In genomic region chr1:231027136-231027925, GRCh38 we compare ENCODE assay signal across 28 cellular contexts. TPM values are rescaled to one million over a fixed set of nuclear protein-coding genes. Genes with fewer than 3 reads are reported as not detected.
DNase-seq lines count a peak whose midpoint lies in the region; ATAC-seq and TF ChIP-seq lines count a peak whose summit lies in the region.
"Had no signal": no experiment of that assay in that cellular context is flagged by ENCODE, and none has a peak within 500 bp of the region (broad histone marks: within the 10 kb centered on the region; RNA-seq: fewer than 3 reads in every experiment).

No MANE protein-coding gene starts in this region.

- no peak overlapping the region for H3K4me3 Mint-ChIP-seq in neural crest cell
- H3K4me3 Mint-ChIP-seq: activated CD4-positive, alpha-beta memory T cell treated with anti-CD3 and anti-CD28 coated beads for 36 hours; activated naive CD4-positive, alpha-beta T cell treated with anti-CD3 and anti-CD28 coated beads, Interleukin-2, amount 10 ng/mL, durations not matched to agents 7 days and 5 days; activated T-cell treated with anti-CD3 and anti-CD28 coated beads, Interleukin-2, amount 50 U/mL, for 72 hours; stimulated activated effector memory CD8-positive, alpha-beta T cell treated with anti-CD3 and anti-CD28 coated beads, Interleukin-12 subunit alpha, Interleukin-12 subunit beta, amount 100 ng/mL, for 72 hours; T-helper 17 cell had no signal

- H3K4me1 ChIP-seq in BLaER1 (peaks cover 43% of the 10 kb centered on the region), esophagus muscularis mucosa (no peaks in the 10 kb centered on the region), PC-9 (replicated peaks; ENCODE audit: insufficient read depth) (no peaks in the 10 kb centered on the region)
- H3K4me1 ChIP-seq: A549 had no signal

- peaks cover 7% of the 10 kb centered on the region for H3K36me3 Mint-ChIP-seq in neural crest cell (ENCODE audit: low read depth)
- H3K36me3 Mint-ChIP-seq: activated naive CD4-positive, alpha-beta T cell treated with anti-CD3 and anti-CD28 coated beads, Interleukin-2, amount 10 ng/mL, durations not matched to agents 7 days and 5 days had no signal

- intact Hi-C loops in esophagus muscularis mucosa (cut with DNase I), result no loop called here
- intact Hi-C loops in PC-9 (cut with micrococcal nuclease; ENCODE audit: unreplicated experiment), result no loop called here

- H3K9me3 Mint-ChIP-seq in neural crest cell, result no peaks in the 10 kb centered on the region
- H3K9me3 Mint-ChIP-seq: activated CD4-positive, alpha-beta memory T cell treated with anti-CD3 and anti-CD28 coated beads for 36 hours; activated naive CD4-positive, alpha-beta T cell treated with anti-CD3 and anti-CD28 coated beads, Interleukin-2, amount 10 ng/mL, durations not matched to agents 7 days and 5 days; activated T-cell treated with anti-CD3 and anti-CD28 coated beads, Interleukin-2, amount 50 U/mL, for 72 hours; CD4-positive, alpha-beta memory T cell; stimulated activated effector memory CD8-positive, alpha-beta T cell treated with anti-CD3 and anti-CD28 coated beads, Interleukin-12 subunit alpha, Interleukin-12 subunit beta, amount 100 ng/mL, for 72 hours had no signal

- H4K20me1 ChIP-seq in BLaER1 (peaks cover 33% of the 10 kb centered on the region), PC-9 (ENCODE audit: insufficient read depth) (no peaks in the 10 kb centered on the region)

- peak overlapping the region; percentile 74; the same call in 1 of the 2 replicates for H3K4me2 ChIP-seq in BLaER1
- no peak overlapping the region for H3K4me2 ChIP-seq in PC-9
- H3K4me2 ChIP-seq: A549 had no signal

- no peaks in the 10 kb centered on the region for H3K9me3 ChIP-seq in BLaER1
- no peaks in the 10 kb centered on the region for H3K9me3 ChIP-seq in esophagus muscularis mucosa
- no peaks in the 10 kb centered on the region for H3K9me3 ChIP-seq in PC-9 (ENCODE audit: insufficient read depth, low read depth)
- H3K9me3 ChIP-seq: A549, left ventricle myocardium inferior, neutrophil had no signal

- TF ChIP-seq POLR2A in esophagus muscularis mucosa (IDR thresholded peaks at IDR 0.05; ENCODE audit: low read depth), result no peak

- ATAC-seq in left lobe of liver (no peak), HG02973 (IDR thresholded peaks at IDR 0.05; ENCODE audit: unreplicated experiment) (no peak)
- ATAC-seq: A549; activated CD4-positive, CD25-positive, alpha-beta regulatory T cell treated with anti-CD3 and anti-CD28 coated beads, Interleukin-2, amount 50 U/mL, for 24 hours; activated T-cell treated with anti-CD3 and anti-CD28 coated beads, Interleukin-2, amount 50 U/mL, for 72 hours; stimulated activated effector memory CD8-positive, alpha-beta T cell treated with anti-CD3 and anti-CD28 coated beads, Interleukin-12 subunit alpha, Interleukin-12 subunit beta, amount 100 ng/mL, for 72 hours; T-helper 17 cell had no signal

- no peak overlapping the region for H3K4me3 ChIP-seq in BLaER1
- H3K4me3 ChIP-seq in esophagus muscularis mucosa, result no peak overlapping the region
- H3K4me3 ChIP-seq in PC-9, result no peak overlapping the region
- H3K4me3 ChIP-seq: A549, left ventricle myocardium inferior had no signal

- no peaks in the 10 kb centered on the region for H3K79me2 ChIP-seq in PC-9 (ENCODE audit: low read depth)

- POLR2A ChIA-PET in PC-9 (lab: Charles Lee; ENCODE audit: unreplicated experiment), result no interaction called here

- H3K36me3 ChIP-seq in BLaER1 (peaks cover 11% of the 10 kb centered on the region; the same call in 1 of the 2 replicates), esophagus muscularis mucosa (no peaks in the 10 kb centered on the region), PC-9 (ENCODE audit: low read depth) (no peaks in the 10 kb centered on the region)
- H3K36me3 ChIP-seq: brain microvascular endothelial cell, left ventricle myocardium inferior, neutrophil had no signal

- no peak overlapping the region for H2AFZ ChIP-seq in PC-9

- H3K27ac ChIP-seq in BLaER1 (no peak overlapping the region), esophagus muscularis mucosa (replicated peaks in 1 of 4) (no peak overlapping the region), PC-9 (no peak overlapping the region)
- H3K27ac ChIP-seq: A549, brain microvascular endothelial cell, neutrophil had no signal

- TF ChIP-seq CTCF in esophagus muscularis mucosa (IDR thresholded peaks at IDR 0.05) (no peak), neural crest cell (conservative IDR thresholded peaks at IDR 0.05) (no peak), PC-9 (conservative IDR thresholded peaks at IDR 0.05) (no peak)

- WGBS in esophagus muscularis mucosa, result 89% methylated on average over 23 of the region's 23 CpGs

- TF ChIP-seq EP300 in esophagus muscularis mucosa (IDR thresholded peaks at IDR 0.05), result no peak

- BruUV-seq in PC-9 (replicated peaks; lab: Mats Ljungman, UMichigan), result no TSS peak

- no peaks in the 10 kb centered on the region for H3K9me2 ChIP-seq in PC-9 (ENCODE audit: insufficient read depth)

- no peaks in the 10 kb centered on the region for H3F3A ChIP-seq in PC-9 (ENCODE audit: insufficient read depth, low read depth)

- peaks cover 11% of the 10 kb centered on the region for H3K4me1 Mint-ChIP-seq in neural crest cell
- H3K4me1 Mint-ChIP-seq: activated naive CD4-positive, alpha-beta T cell treated with anti-CD3 and anti-CD28 coated beads, Interleukin-2, amount 10 ng/mL, durations not matched to agents 7 days and 5 days had no signal

- no peaks in the 10 kb centered on the region for H3K27me3 ChIP-seq in BLaER1
- peaks cover 0 to 13% (median 0%) of the 10 kb centered on the region in 4 donors for H3K27me3 ChIP-seq in esophagus muscularis mucosa
- 0 out of 2 replicates have a peak, but pooled peaks cover 13% of the 10 kb centered on the region for H3K27me3 ChIP-seq in PC-9 (ENCODE audit: insufficient read depth, low read depth)
- H3K27me3 ChIP-seq: brain microvascular endothelial cell, dorsolateral prefrontal cortex had no signal

- H3K9ac ChIP-seq in BLaER1, result no peak overlapping the region

- CTCF ChIA-PET in PC-9 (lab: Charles Lee), result no interaction called here

- H3K27me3 Mint-ChIP-seq in neural crest cell (ENCODE audit: low read depth), result no peaks in the 10 kb centered on the region
- H3K27me3 Mint-ChIP-seq: activated CD4-positive, alpha-beta memory T cell treated with anti-CD3 and anti-CD28 coated beads for 36 hours; activated naive CD4-positive, alpha-beta T cell treated with anti-CD3 and anti-CD28 coated beads, Interleukin-2, amount 10 ng/mL, durations not matched to agents 7 days and 5 days; CD4-positive, alpha-beta memory T cell; T-helper 17 cell had no signal

- H3K27ac Mint-ChIP-seq in neural crest cell (ENCODE audit: unreplicated experiment), result peak overlapping the region; percentile 54
- H3K27ac Mint-ChIP-seq: activated CD4-positive, alpha-beta memory T cell treated with anti-CD3 and anti-CD28 coated beads for 36 hours; activated naive CD4-positive, alpha-beta T cell treated with anti-CD3 and anti-CD28 coated beads, Interleukin-2, amount 10 ng/mL, durations not matched to agents 7 days and 5 days; activated T-cell treated with anti-CD3 and anti-CD28 coated beads, Interleukin-2, amount 50 U/mL, for 72 hours; stimulated activated effector memory CD8-positive, alpha-beta T cell treated with anti-CD3 and anti-CD28 coated beads, Interleukin-12 subunit alpha, Interleukin-12 subunit beta, amount 100 ng/mL, for 72 hours; T-helper 17 cell had no signal

- DNase-seq in NCI-H524 treated with DMSO at 0.1 percent for 48 hours (lab: John Stamatoyannopoulos, UW), result peak; percentile 66
- peak; percentile 80 for DNase-seq in esophagus muscularis mucosa (ENCODE audit: extremely low spot score)
- no peak for DNase-seq in neural crest cell (ENCODE audit: low read depth, low spot score)
- DNase-seq in NCI-H2196 treated with DMSO at 0.1 percent for 48 hours (lab: John Stamatoyannopoulos, UW; ENCODE audit: unreplicated experiment), result no peak
- no peak for DNase-seq in left lobe of liver (ENCODE audit: low spot score)
- no peak for DNase-seq in PC-9
- DNase-seq: activated CD4-positive, alpha-beta memory T cell treated with anti-CD3 and anti-CD28 coated beads for 36 hours; activated naive CD4-positive, alpha-beta T cell treated with anti-CD3 and anti-CD28 coated beads, Interleukin-2, amount 10 ng/mL, durations not matched to agents 7 days and 5 days; activated T-cell treated with anti-CD3 and anti-CD28 coated beads, Interleukin-2, amount 50 U/mL, for 72 hours; amniotic stem cell; brain microvascular endothelial cell; CD4-positive, alpha-beta memory T cell; GOT3; KBM-7; left ventricle myocardium inferior; NCI-H1092 treated with DMSO at 0.1 percent for 48 hours; NCI-H1694 treated with DMSO at 0.1 percent for 48 hours; NCI-H526; Right ventricle myocardium superior; stimulated activated CD4-positive, alpha-beta T cell treated with anti-CD3 and anti-CD28 coated beads, Interleukin-15, amount 100 ng/mL, for 24 hours; T-helper 17 cell had no signal

RNA-seq across cellular contexts. Expression of gene FAM89A, which starts 12.7 kb away (rescaled TPM):
- total RNA-seq in esophagus muscularis mucosa (10 to 100 TPM in 1 of 4 donors, 1 to 10 TPM in 3; 1.7 to 13.6 (median 5.6) TPM), neural crest cell (15.1 and 16.0 TPM in 2 replicates), left lobe of liver (3.3 TPM), PC-9 (2021) (0.24 and 0.35 TPM in 2 replicates)

RNA-seq across cellular contexts. Expression of gene ARV1, which starts 48.4 kb away (rescaled TPM):
- 10 to 100 TPM; 14.9 to 21.6 (median 18.8) TPM for total RNA-seq in esophagus muscularis mucosa
- 19.2 and 19.5 TPM in 2 replicates for total RNA-seq in neural crest cell
- 10.6 TPM for total RNA-seq in left lobe of liver
- 8.0 and 12.0 TPM in 2 replicates for total RNA-seq in PC-9 (2021)

RNA-seq across cellular contexts. Expression of gene TTC13, which starts 48.7 kb away (rescaled TPM):
- total RNA-seq in esophagus muscularis mucosa (10 to 100 TPM in 2 of 4 donors, 1 to 10 TPM in 2; 8.4 to 27.0 (median 11.5) TPM), neural crest cell (19.7 and 20.9 TPM in 2 replicates), left lobe of liver (7.5 TPM), PC-9 (2021) (7.5 and 10.7 TPM in 2 replicates)

Comparison
In these comparisons a context has a peak if more than half of its experiments do, and no peak if none do; other contexts are left out.
1. DNase-seq: peak in NCI-H524 treated with DMSO at 0.1 percent for 48 hours (single experiment) and esophagus muscularis mucosa (single experiment); none in neural crest cell (single experiment), NCI-H2196 treated with DMSO at 0.1 percent for 48 hours (single experiment), left lobe of liver (single experiment) and PC-9 (0 of 2).